In genomic region chr6:63750400-63750799, GRCh38 we compare ENCODE assay signal across 30 cellular contexts.
"Had no signal": no experiment of that assay in that cellular context is flagged by ENCODE, and none has a peak within 500 bp of the region (broad histone marks: within the 10 kb centered on the region; RNA-seq: fewer than 3 reads in every experiment).

No MANE protein-coding gene starts in this region.

- H3K4me3 Mint-ChIP-seq: immature natural killer cell; memory B cell; naive thymus-derived CD8-positive, alpha-beta T cell; nephron; neural crest cell; stimulated activated memory B cell treated with anti-CD40 and anti-IgM and Interleukin-4, amounts not matched to agents 10 μg/mL and 1 μg/mL and 100 μg/mL, for 72 hours; stimulated activated naive CD8-positive, alpha-beta T cell treated with anti-CD3 and anti-CD28 coated beads, Interleukin-15, amount 100 ng/mL, for 72 hours had no signal

- H3K27ac ChIP-seq: left lung, neutrophil, right atrium auricular region, spleen, tibial nerve, upper lobe of left lung, vagina had no signal

- H3K4me1 Mint-ChIP-seq: immature natural killer cell; memory B cell; nephron; neural crest cell; stimulated activated memory B cell treated with anti-CD40 and anti-IgM and Interleukin-4, amounts not matched to agents 10 μg/mL and 1 μg/mL and 100 μg/mL, for 72 hours; stimulated activated naive CD8-positive, alpha-beta T cell treated with anti-CD3 and anti-CD28 coated beads, Interleukin-15, amount 100 ng/mL, for 72 hours had no signal

- H3K4me1 ChIP-seq: left lung, right atrium auricular region, spleen, tibial nerve, upper lobe of left lung, vagina had no signal

- DNase-seq: hypothalamus; immature natural killer cell; kidney; left colon; left lung; midbrain; mucosa of descending colon; naive thymus-derived CD8-positive, alpha-beta T cell; occipital lobe; small intestine; spleen; stimulated activated CD4-positive, alpha-beta T cell treated with anti-CD3 and anti-CD28 coated beads, Interleukin-1b, Interleukin-23, amount 100 ng/mL, for 48 hours; stimulated activated CD4-positive, alpha-beta T cell treated with anti-CD3 and anti-CD28 coated beads, Interleukin-2, amount 100 ng/mL, for 48 hours; stimulated activated CD4-positive, alpha-beta T cell treated with anti-CD3 and anti-CD28 coated beads, Interleukin-4, amount 100 ng/mL, for 4 hours; stimulated activated CD8-positive, alpha-beta memory T cell treated with anti-CD3 and anti-CD28 coated beads, Interleukin-4, amount 100 ng/mL, for 48 hours; stimulated activated naive CD4-positive, alpha-beta T cell treated with Interleukin-2 at 50 U/mL for 16 hours; stimulated activated naive CD8-positive, alpha-beta T cell treated with anti-CD3 and anti-CD28 coated beads, Interleukin-15, amount 100 ng/mL, for 72 hours; substantia nigra; upper lobe of left lung had no signal

- ATAC-seq: left colon; left lung; mucosa of descending colon; naive thymus-derived CD8-positive, alpha-beta T cell; sciatic nerve; stimulated activated memory B cell treated with anti-CD40 and anti-IgM and Interleukin-4, amounts not matched to agents 10 μg/mL and 1 μg/mL and 100 μg/mL, for 72 hours; stimulated activated naive CD8-positive, alpha-beta T cell treated with anti-CD3 and anti-CD28 coated beads, Interleukin-15, amount 100 ng/mL, for 72 hours had no signal

- H3K27me3 Mint-ChIP-seq: progenitor cell of endocrine pancreas; stimulated activated naive CD8-positive, alpha-beta T cell treated with anti-CD3 and anti-CD28 coated beads, Interleukin-15, amount 100 ng/mL, for 72 hours had no signal

- H3K9me3 ChIP-seq: neutrophil, right atrium auricular region, upper lobe of left lung, vagina had no signal

- H3K27ac Mint-ChIP-seq: immature natural killer cell; memory B cell; nephron; progenitor cell of endocrine pancreas; stimulated activated memory B cell treated with anti-CD40 and anti-IgM and Interleukin-4, amounts not matched to agents 10 μg/mL and 1 μg/mL and 100 μg/mL, for 72 hours; stimulated activated naive CD8-positive, alpha-beta T cell treated with anti-CD3 and anti-CD28 coated beads, Interleukin-15, amount 100 ng/mL, for 72 hours had no signal

- H3K27me3 ChIP-seq: left lung, neutrophil, right atrium auricular region, spleen, tibial nerve, upper lobe of left lung, vagina had no signal

- H3K4me3 ChIP-seq: left lung, lung, mucosa of descending colon, right atrium auricular region, spleen, tibial nerve, upper lobe of left lung, vagina had no signal

- H3K36me3 ChIP-seq: left lung, neutrophil, right atrium auricular region, spleen, upper lobe of left lung, vagina had no signal
